Comparison of ENCODE assay signal across 8 cellular contexts in genomic region chr1:151006331-151007052, GRCh38. TPM values are rescaled to one million over a fixed set of nuclear protein-coding genes. Genes with fewer than 3 reads are reported as not detected.
DNase-seq lines count a peak whose midpoint lies in the region; ATAC-seq and TF ChIP-seq lines count a peak whose summit lies in the region.

A gene with protein sequence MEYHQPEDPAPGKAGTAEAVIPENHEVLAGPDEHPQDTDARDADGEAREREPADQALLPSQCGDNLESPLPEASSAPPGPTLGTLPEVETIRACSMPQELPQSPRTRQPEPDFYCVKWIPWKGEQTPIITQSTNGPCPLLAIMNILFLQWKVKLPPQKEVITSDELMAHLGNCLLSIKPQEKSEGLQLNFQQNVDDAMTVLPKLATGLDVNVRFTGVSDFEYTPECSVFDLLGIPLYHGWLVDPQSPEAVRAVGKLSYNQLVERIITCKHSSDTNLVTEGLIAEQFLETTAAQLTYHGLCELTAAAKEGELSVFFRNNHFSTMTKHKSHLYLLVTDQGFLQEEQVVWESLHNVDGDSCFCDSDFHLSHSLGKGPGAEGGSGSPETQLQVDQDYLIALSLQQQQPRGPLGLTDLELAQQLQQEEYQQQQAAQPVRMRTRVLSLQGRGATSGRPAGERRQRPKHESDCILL (minus strand): TSS chr1:151006902. CDS start chr1:151002617, 4,285 bp downstream.

- H3K4me1 ChIP-seq in skeletal muscle satellite cell (ENCODE audit: control insufficient read depth, insufficient read depth, low read length) = peaks cover 45% of the 10 kb centered on the region

- H3K27me3 ChIP-seq in CD4-positive, alpha-beta T cell (ENCODE audit: control insufficient read depth, insufficient read depth, low read length) = no peaks in the 10 kb centered on the region
- H3K27me3 ChIP-seq in skeletal muscle satellite cell (ENCODE audit: control insufficient read depth, insufficient read depth, low read length) = no peaks in the 10 kb centered on the region

- H3K36me3 Mint-ChIP-seq in CD4-positive, alpha-beta T cell (ENCODE audit: low read depth) = peaks cover 50% of the 10 kb centered on the region
- peaks cover 15% of the 10 kb centered on the region for H3K36me3 Mint-ChIP-seq in T-helper 1 cell treated with Interleukin-12 subunit alpha and Interleukin-12 subunit beta and Interleukin-4 antibody, amounts not matched to agents 30 μg/mL and 1 μg/mL, for 36 hours (ENCODE audit: low read depth)
- H3K36me3 Mint-ChIP-seq in chondrocyte (ENCODE audit: low read depth) = peaks cover 8% of the 10 kb centered on the region

- POLR2A ChIA-PET in CD4-positive, alpha-beta T cell (lab: Charles Lee) = interaction anchor here (0.6 to 3.7 kb wide), 19 partner anchors 10 to 635 kb away, joined by 3 to 18 read pairs (median 4); partner anchors contain the start of genes C1orf56, CDC42SE1, CERS2 and CTSK

- peak within 1 kb of the TSS; percentile 76 for H3K4me3 ChIP-seq in skeletal muscle satellite cell (ENCODE audit: low read length)

- peak in 2 of 10 experiments; percentile 10 for DNase-seq in CD4-positive, alpha-beta T cell
- DNase-seq in NCI-H187 (lab: John Stamatoyannopoulos, UW) (peak; percentile 71 to 76), chondrocyte (ENCODE audit: low spot score) (no peak), iris pigment epithelial cell (ENCODE audit: low read depth) (peak; percentile 90)

- H3K9ac ChIP-seq in skeletal muscle satellite cell (ENCODE audit: low read depth, low read length) = peak within 1 kb of the TSS; percentile 82

- peak within 1 kb of the TSS; percentile 87 for H3K27ac ChIP-seq in CD4-positive, alpha-beta T cell (ENCODE audit: low read depth, low read length)

- peak within 1 kb of the TSS; percentile 93 for H3K4me2 ChIP-seq in skeletal muscle satellite cell (ENCODE audit: low read length)

- H3K9me3 ChIP-seq in CD4-positive, alpha-beta T cell (ENCODE audit: control insufficient read depth, low read length) = no peaks in the 10 kb centered on the region
- H3K9me3 ChIP-seq in skeletal muscle satellite cell (replicated peaks; ENCODE audit: low read length) = no peaks in the 10 kb centered on the region

- peak within 1 kb of the TSS; percentile 93 for H3K4me3 Mint-ChIP-seq in CD4-positive, alpha-beta T cell
- H3K4me3 Mint-ChIP-seq in T-helper 1 cell treated with Interleukin-12 subunit alpha and Interleukin-12 subunit beta and Interleukin-4 antibody, amounts not matched to agents 30 μg/mL and 1 μg/mL, for 36 hours = peak within 1 kb of the TSS; percentile 98
- peak within 1 kb of the TSS; percentile 96 for H3K4me3 Mint-ChIP-seq in chondrocyte (ENCODE audit: unreplicated experiment)

- ATAC-seq in CD4-positive, alpha-beta T cell (ENCODE audit: poor library complexity) = peak; percentile 12
- peak; percentile 43 for ATAC-seq in GM21367 (IDR thresholded peaks at IDR 0.05; ENCODE audit: unreplicated experiment)
- no peak for ATAC-seq in HG03095 (IDR thresholded peaks at IDR 0.05; ENCODE audit: unreplicated experiment)

- CTCF ChIA-PET in CD4-positive, alpha-beta T cell (lab: Charles Lee) = interaction anchor here (0.5 to 4.1 kb wide), 11 partner anchors 11 to 242 kb away, joined by 3 to 29 read pairs (median 4); partner anchors contain the start of genes C1orf56 and GABPB2

- H3K4me1 Mint-ChIP-seq in CD4-positive, alpha-beta T cell (ENCODE audit: low read depth) = peaks cover 89% of the 10 kb centered on the region
- peaks cover 70% of the 10 kb centered on the region for H3K4me1 Mint-ChIP-seq in T-helper 1 cell treated with Interleukin-12 subunit alpha and Interleukin-12 subunit beta and Interleukin-4 antibody, amounts not matched to agents 30 μg/mL and 1 μg/mL, for 36 hours (ENCODE audit: low read depth)
- H3K4me1 Mint-ChIP-seq in chondrocyte (ENCODE audit: low read depth) = peaks cover 61% of the 10 kb centered on the region

- H3K27ac Mint-ChIP-seq in CD4-positive, alpha-beta T cell = peak within 1 kb of the TSS; percentile 98
- H3K27ac Mint-ChIP-seq in T-helper 1 cell treated with Interleukin-12 subunit alpha and Interleukin-12 subunit beta and Interleukin-4 antibody, amounts not matched to agents 30 μg/mL and 1 μg/mL, for 36 hours = peak within 1 kb of the TSS; percentile 93
- peak within 1 kb of the TSS; percentile 96 for H3K27ac Mint-ChIP-seq in chondrocyte (ENCODE audit: unreplicated experiment)

- no peaks in the 10 kb centered on the region for H3K27me3 Mint-ChIP-seq in CD4-positive, alpha-beta T cell
- no peaks in the 10 kb centered on the region for H3K27me3 Mint-ChIP-seq in T-helper 1 cell treated with Interleukin-12 subunit alpha and Interleukin-12 subunit beta and Interleukin-4 antibody, amounts not matched to agents 30 μg/mL and 1 μg/mL, for 36 hours (ENCODE audit: low read depth)
- no peaks in the 10 kb centered on the region for H3K27me3 Mint-ChIP-seq in chondrocyte (ENCODE audit: low read depth)

- no peaks in the 10 kb centered on the region for H3K9me3 Mint-ChIP-seq in CD4-positive, alpha-beta T cell
- H3K9me3 Mint-ChIP-seq in T-helper 1 cell treated with Interleukin-12 subunit alpha and Interleukin-12 subunit beta and Interleukin-4 antibody, amounts not matched to agents 30 μg/mL and 1 μg/mL, for 36 hours = no peaks in the 10 kb centered on the region
- no peaks in the 10 kb centered on the region for H3K9me3 Mint-ChIP-seq in chondrocyte (ENCODE audit: low read depth)

- no peak for TF ChIP-seq CTCF in CD4-positive, alpha-beta T cell (IDR thresholded peaks at IDR 0.05)
- peak; percentile 74 for TF ChIP-seq CTCF in chondrocyte (IDR thresholded peaks at IDR 0.05)

- intact Hi-C loops in CD4-positive, alpha-beta T cell (cut with DNase I, micrococcal nuclease) = loop anchor here (5.0 kb wide), 3 partner anchors 129 to 644 kb away; partner anchors contain the start of genes ARNT (in 1 of the 2), RPRD2 (in 1 of the 2) and TNFAIP8L2 (in 1 of the 2)

- H3K36me3 ChIP-seq in skeletal muscle satellite cell (ENCODE audit: insufficient read depth, low read length) = no peaks in the 10 kb centered on the region

RNA-seq across cellular contexts. Expression of the gene that starts here (rescaled TPM):
- 1 to 10 TPM; 7.8 to 9.2 TPM for total RNA-seq in CD4-positive, alpha-beta T cell
- total RNA-seq in chondrocyte = 12.5 to 18.2 TPM (median 14.8 TPM) in 3 replicates
- 6.8 and 7.2 TPM in 2 replicates for total RNA-seq in skeletal muscle satellite cell (2012; rRNA removed)
